1 cellular context compared by ENCODE assay signal in the genomic region with DNA sequence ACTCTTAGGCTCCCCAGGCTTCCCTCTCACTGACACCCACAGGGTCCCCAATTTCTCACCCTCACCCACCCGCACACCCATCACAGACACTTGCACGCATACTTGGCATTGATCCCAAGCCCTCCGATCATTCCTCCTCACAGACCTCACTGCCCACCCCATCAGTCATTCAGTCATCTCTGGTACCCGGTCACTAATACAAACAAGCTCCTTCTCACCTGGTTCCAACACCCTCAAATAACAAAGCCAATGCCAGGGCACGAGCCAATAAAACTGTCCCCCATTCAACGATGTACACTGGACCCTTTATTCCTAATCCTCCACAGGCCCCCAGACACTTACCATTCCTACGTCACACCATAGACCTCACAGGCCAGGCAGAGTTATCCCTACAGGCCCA.
TF ChIP-seq lines count a peak whose summit lies in the region.

No MANE protein-coding gene starts in this region.

TF ChIP-seq in SK-N-SH, 30 proteins besides CTCF, POLR2A, EP300 and RAD21:
- TF ChIP-seq ELF1 (IDR thresholded peaks at IDR 0.05) (no peak), RXRA (IDR thresholded peaks at IDR 0.05; ENCODE audit: borderline replicate concordance, low read depth) (no peak)
- TF ChIP-seq, protein P1, sequence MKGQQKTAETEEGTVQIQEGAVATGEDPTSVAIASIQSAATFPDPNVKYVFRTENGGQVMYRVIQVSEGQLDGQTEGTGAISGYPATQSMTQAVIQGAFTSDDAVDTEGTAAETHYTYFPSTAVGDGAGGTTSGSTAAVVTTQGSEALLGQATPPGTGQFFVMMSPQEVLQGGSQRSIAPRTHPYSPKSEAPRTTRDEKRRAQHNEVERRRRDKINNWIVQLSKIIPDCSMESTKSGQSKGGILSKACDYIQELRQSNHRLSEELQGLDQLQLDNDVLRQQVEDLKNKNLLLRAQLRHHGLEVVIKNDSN (IDR thresholded peaks at IDR 0.05; ENCODE audit: borderline replicate concordance, low read depth) = no peak
